10 cellular contexts compared by ENCODE assay signal in the genomic region with DNA sequence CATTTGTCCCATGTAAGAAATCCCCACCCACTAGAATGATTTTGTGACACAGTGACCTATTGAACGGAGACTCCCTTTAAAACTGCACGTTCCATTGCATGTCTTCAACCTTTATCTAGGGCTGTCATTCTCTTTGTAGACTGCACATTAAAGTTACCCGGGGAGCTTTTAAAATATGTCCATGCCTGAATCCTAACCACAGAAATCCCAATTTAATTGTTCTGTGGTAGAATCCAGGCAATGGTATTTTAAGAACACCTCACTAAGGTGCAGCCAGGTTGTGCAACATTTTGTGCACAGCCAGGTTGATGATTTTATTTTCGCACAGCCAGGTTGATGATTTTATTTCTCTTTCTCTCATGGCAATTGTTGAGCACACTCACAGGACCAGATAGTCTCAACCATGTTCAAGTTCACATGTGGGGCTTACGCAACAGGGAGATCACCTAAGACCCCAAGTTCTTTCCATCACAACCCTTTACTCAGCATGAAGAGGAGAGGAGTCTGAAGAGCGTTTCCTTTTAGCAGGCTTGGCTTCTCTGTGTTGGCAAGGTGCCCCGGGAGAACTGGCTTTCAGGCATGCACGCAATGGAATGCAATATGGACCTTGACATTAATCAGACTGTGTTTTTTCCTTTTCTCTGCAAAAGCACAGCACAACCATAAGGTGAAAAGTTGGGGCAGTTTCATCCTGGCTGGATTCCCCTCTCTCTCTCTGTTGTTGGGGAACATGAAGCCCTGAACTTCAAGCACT.
DNase-seq lines count a peak whose midpoint lies in the region; ATAC-seq and TF ChIP-seq lines count a peak whose summit lies in the region.
"Had no signal": no experiment of that assay in that cellular context is flagged by ENCODE, and none has a peak within 500 bp of the region (broad histone marks: within the 10 kb centered on the region; RNA-seq: fewer than 3 reads in every experiment).

No MANE protein-coding gene starts in this region.

- no peaks in the 10 kb centered on the region for H3K27me3 ChIP-seq in RWPE2 (ENCODE audit: insufficient read depth, poor library complexity, severe bottlenecking)
- no peaks in the 10 kb centered on the region for H3K27me3 ChIP-seq in ovary

- no peak for TF ChIP-seq EP300 in ovary (IDR thresholded peaks at IDR 0.05)

- peak overlapping the region; percentile 84 for H3K27ac Mint-ChIP-seq in Calu3 (ENCODE audit: unreplicated experiment)
- no peak overlapping the region for H3K27ac Mint-ChIP-seq in activated CD8-positive, alpha-beta memory T cell treated with anti-CD3 and anti-CD28 coated beads, Interleukin-2, amount 10 ng/mL, durations not matched to agents 7 days and 5 days
- H3K27ac Mint-ChIP-seq: T-helper 17 cell had no signal

- H3K36me3 Mint-ChIP-seq in Calu3 (ENCODE audit: insufficient read depth, unreplicated experiment): peaks cover 6% of the 10 kb centered on the region
- no peaks in the 10 kb centered on the region for H3K36me3 Mint-ChIP-seq in activated CD8-positive, alpha-beta memory T cell treated with anti-CD3 and anti-CD28 coated beads, Interleukin-2, amount 10 ng/mL, durations not matched to agents 7 days and 5 days

- no peaks in the 10 kb centered on the region for H3K27me3 Mint-ChIP-seq in Calu3 (ENCODE audit: unreplicated experiment)
- no peaks in the 10 kb centered on the region for H3K27me3 Mint-ChIP-seq in activated CD8-positive, alpha-beta memory T cell treated with anti-CD3 and anti-CD28 coated beads, Interleukin-2, amount 10 ng/mL, durations not matched to agents 7 days and 5 days
- H3K27me3 Mint-ChIP-seq: T-helper 17 cell had no signal

- peaks cover 26% of the 10 kb centered on the region for H3K4me1 ChIP-seq in RWPE2 (ENCODE audit: insufficient read depth, poor library complexity, severe bottlenecking)
- H3K4me1 ChIP-seq in ovary (ENCODE audit: insufficient read depth): peaks cover 5% of the 10 kb centered on the region

- intact Hi-C loops in Calu3 (cut with micrococcal nuclease; ENCODE audit: unreplicated experiment) (loop anchor here (5.0 to 10.0 kb wide), 3 partner anchors 58 to 285 kb away; no protein-coding TSS in a partner anchor), ovary (cut with DNase I) (no loop called here)

- no peak overlapping the region for H3K4me3 ChIP-seq in RWPE2 (ENCODE audit: severe bottlenecking)
- H3K4me3 ChIP-seq in fibroblast of villous mesenchyme (ENCODE audit: low read depth, low read length): no peak overlapping the region
- H3K4me3 ChIP-seq in ovary: no peak overlapping the region

- BruUV-seq in Calu3 (replicated peaks; lab: Mats Ljungman, UMichigan): no TSS peak

- peaks cover 4% of the 10 kb centered on the region for H3K9me3 Mint-ChIP-seq in Calu3 (ENCODE audit: low read depth, unreplicated experiment)
- peaks cover 5% of the 10 kb centered on the region for H3K9me3 Mint-ChIP-seq in activated CD8-positive, alpha-beta memory T cell treated with anti-CD3 and anti-CD28 coated beads, Interleukin-2, amount 10 ng/mL, durations not matched to agents 7 days and 5 days (ENCODE audit: low read depth)

- DNase-seq in Calu3 (peak; percentile 82), RWPE2 (ENCODE audit: low spot score) (peak; percentile 78), fibroblast of villous mesenchyme (ENCODE audit: low read depth) (peak; percentile 67), ovary (peak; percentile 85 to 96 (median 93)), RPMI8226 (no peak), pons (ENCODE audit: low spot score) (no peak)
- DNase-seq in activated CD8-positive, alpha-beta memory T cell treated with anti-CD3 and anti-CD28 coated beads, Interleukin-2, amount 10 ng/mL, durations not matched to agents 7 days and 5 days: no peak
- DNase-seq: stimulated activated naive CD4-positive, alpha-beta T cell treated with Interleukin-2 at 50 U/mL for 16 hours; T-helper 17 cell had no signal

- H3K4me1 Mint-ChIP-seq in Calu3 (ENCODE audit: low read depth, unreplicated experiment): peaks cover 37% of the 10 kb centered on the region
- no peaks in the 10 kb centered on the region for H3K4me1 Mint-ChIP-seq in activated CD8-positive, alpha-beta memory T cell treated with anti-CD3 and anti-CD28 coated beads, Interleukin-2, amount 10 ng/mL, durations not matched to agents 7 days and 5 days
- H3K4me1 Mint-ChIP-seq: T-helper 17 cell had no signal

- H3K4me3 Mint-ChIP-seq in Calu3 (ENCODE audit: low read depth, unreplicated experiment): peak overlapping the region; percentile 52
- H3K4me3 Mint-ChIP-seq in activated CD8-positive, alpha-beta memory T cell treated with anti-CD3 and anti-CD28 coated beads, Interleukin-2, amount 10 ng/mL, durations not matched to agents 7 days and 5 days: no peak overlapping the region
- H3K4me3 Mint-ChIP-seq: T-helper 17 cell had no signal

- ATAC-seq in RWPE2 (ENCODE audit: low read depth) (peak; percentile 82), HG03565 (IDR thresholded peaks at IDR 0.05; ENCODE audit: unreplicated experiment) (no peak)
- ATAC-seq in activated CD8-positive, alpha-beta memory T cell treated with anti-CD3 and anti-CD28 coated beads, Interleukin-2, amount 10 ng/mL, durations not matched to agents 7 days and 5 days: no peak
- ATAC-seq: T-helper 17 cell had no signal

- TF ChIP-seq CTCF in Calu3 (IDR thresholded peaks at IDR 0.05; ENCODE audit: unreplicated experiment): no peak
- TF ChIP-seq CTCF in RWPE2 (IDR thresholded peaks at IDR 0.05; ENCODE audit: poor library complexity, severe bottlenecking): no peak
- no peak for TF ChIP-seq CTCF in fibroblast of villous mesenchyme (IDR thresholded peaks at IDR 0.05; ENCODE audit: insufficient read depth, low read depth, low read length)
- no peak for TF ChIP-seq CTCF in ovary (IDR thresholded peaks at IDR 0.05)

- no peak for TF ChIP-seq POLR2A in ovary (IDR thresholded peaks at IDR 0.05)

- H3K9me3 ChIP-seq in RWPE2 (ENCODE audit: severe bottlenecking) (no peaks in the 10 kb centered on the region), ovary (no peaks in the 10 kb centered on the region)

- H3K27ac ChIP-seq in RWPE2 (ENCODE audit: poor library complexity, severe bottlenecking) (peak overlapping the region; percentile 73), ovary (no peak overlapping the region)

- WGBS in ovary, 3 donors: 23 to 28% (median 23%) methylated on average over 8 of the region's 8 CpGs

- CTCF ChIA-PET in Calu3 (lab: Charles Lee): no interaction called here
- CTCF ChIA-PET in activated CD8-positive, alpha-beta memory T cell treated with anti-CD3 and anti-CD28 coated beads, Interleukin-2, amount 10 ng/mL, durations not matched to agents 7 days and 5 days (lab: Charles Lee): interaction anchor here (1.9 kb wide), 1 partner anchor 13 kb away, joined by 4 read pairs; no protein-coding TSS in a partner anchor

- H3K36me3 ChIP-seq in RWPE2 (ENCODE audit: low read depth) (no peaks in the 10 kb centered on the region), ovary (no peaks in the 10 kb centered on the region)

Comparison
In these comparisons a context has a peak if more than half of its experiments do, and no peak if none do; other contexts are left out.
1. DNase-seq: peak in Calu3 (single experiment), RWPE2 (single experiment), fibroblast of villous mesenchyme (single experiment) and ovary (5 of 5); none in activated CD8-positive, alpha-beta memory T cell treated with anti-CD3 and anti-CD28 coated beads, Interleukin-2, amount 10 ng/mL, durations not matched to agents 7 days and 5 days (single experiment), RPMI8226 (single experiment) and pons (single experiment).